In the genomic region with DNA sequence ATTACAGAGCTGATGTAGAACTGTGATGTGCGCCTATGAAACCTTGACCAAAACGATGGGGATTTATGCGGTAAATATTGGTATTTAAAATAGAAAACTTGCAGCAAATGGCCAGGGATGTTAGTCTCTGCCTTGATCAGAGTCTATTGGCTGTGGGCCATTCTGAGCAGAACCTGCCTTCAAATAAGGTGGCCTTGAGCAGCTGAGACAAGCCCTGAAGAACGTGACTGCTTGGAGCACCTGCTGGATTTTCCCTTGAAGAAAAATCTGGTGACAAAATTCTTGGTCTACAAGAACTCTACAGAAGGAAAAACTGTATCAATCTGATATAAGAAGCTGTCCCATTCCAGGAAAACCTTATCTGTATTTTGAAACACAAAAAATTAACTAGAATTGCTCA, we compare ENCODE assay signal across 7 cellular contexts.
"Had no signal": no experiment of that assay in that cellular context is flagged by ENCODE, and none has a peak within 500 bp of the region (broad histone marks: within the 10 kb centered on the region; RNA-seq: fewer than 3 reads in every experiment).

No MANE protein-coding gene starts in this region.

- H3K27me3 Mint-ChIP-seq: IgD-negative memory B cell had no signal

- H3K9ac ChIP-seq: GM23248 had no signal

- H3K36me3 Mint-ChIP-seq: IgD-negative memory B cell had no signal

- H3K4me3 ChIP-seq: GM23248 had no signal

- H3K27ac Mint-ChIP-seq: H9, IgD-negative memory B cell had no signal

- H2AFZ ChIP-seq: GM23248 had no signal

- ATAC-seq: HepG2 had no signal

- DNase-seq: GM23248, GOT3, H9, HCEC 1CT had no signal

- H3K27ac ChIP-seq: GM23248, HL-60 had no signal

- H3K4me3 Mint-ChIP-seq: H9, IgD-negative memory B cell had no signal

- H3K4me1 Mint-ChIP-seq: H9, IgD-negative memory B cell had no signal
